ENCODE assay signal across 10 cellular contexts in genomic region chr2:176188969-176189665, GRCh38. TPM values are rescaled to one million over a fixed set of nuclear protein-coding genes. Genes with fewer than 3 reads are reported as not detected.
A peak's percentile ranks its signal among the peaks of the same experiment; 100 is the strongest.
DNase-seq lines count a peak whose midpoint lies in the region; ATAC-seq, FAIRE-seq and TF ChIP-seq lines count a peak whose summit lies in the region.
"Had no signal": no experiment of that assay in that cellular context is flagged by ENCODE, and none has a peak within 500 bp of the region (broad histone marks: within the 10 kb centered on the region; RNA-seq: fewer than 3 reads in every experiment).

No MANE protein-coding gene starts in this region.

- H3K27ac ChIP-seq in kidney (ENCODE audit: low read depth in 2 of 2, low read length in 2 of 2) (peak overlapping the region; percentile 53 to 77), SJCRH30 (no peak overlapping the region), OCI-LY7 (ENCODE audit: low read depth, low read length, poor library complexity, severe bottlenecking) (no peak overlapping the region)
- H3K27ac ChIP-seq: BLaER1 had no signal

- H3K79me2 ChIP-seq in OCI-LY7 (ENCODE audit: insufficient read depth, low read depth, low read length): no peaks in the 10 kb centered on the region

- H3K9ac ChIP-seq in kidney (ENCODE audit: low read length in 2 of 2): peak overlapping the region; percentile 53 to 60
- H3K9ac ChIP-seq: BLaER1 had no signal

- no peaks in the 10 kb centered on the region for H3K27me3 ChIP-seq in SJCRH30
- H3K27me3 ChIP-seq: BLaER1 had no signal

- H3K27me3 Mint-ChIP-seq in activated T-helper 17 cell treated with anti-CD3 and anti-CD28 coated beads, Interleukin-2, amount 50 U/mL, for 72 hours: peaks cover 64% of the 10 kb centered on the region
- H3K27me3 Mint-ChIP-seq in stimulated activated naive CD8-positive, alpha-beta T cell treated with anti-CD3 and anti-CD28 coated beads, Interleukin-15, amount 100 ng/mL, for 72 hours: peaks cover 90% of the 10 kb centered on the region

- peak overlapping the region; percentile 83 for H3K4me3 Mint-ChIP-seq in activated T-helper 17 cell treated with anti-CD3 and anti-CD28 coated beads, Interleukin-2, amount 50 U/mL, for 72 hours
- peak overlapping the region; percentile 82 to 86 for H3K4me3 Mint-ChIP-seq in stimulated activated naive CD8-positive, alpha-beta T cell treated with anti-CD3 and anti-CD28 coated beads, Interleukin-15, amount 100 ng/mL, for 72 hours

- no peak for ATAC-seq in activated T-helper 17 cell treated with anti-CD3 and anti-CD28 coated beads, Interleukin-2, amount 50 U/mL, for 72 hours (replicated peaks)
- peak; percentile 70 for ATAC-seq in stimulated activated naive CD8-positive, alpha-beta T cell treated with anti-CD3 and anti-CD28 coated beads, Interleukin-15, amount 100 ng/mL, for 72 hours
- ATAC-seq in GM21619 (IDR thresholded peaks at IDR 0.05; ENCODE audit: unreplicated experiment): no peak

- H3K4me1 ChIP-seq in kidney (ENCODE audit: control insufficient read depth in 1 of 2, insufficient read depth in 1 of 2, low read depth in 1 of 2, low read length in 2 of 2) (peaks cover 0 to 4% of the 10 kb centered on the region in 2 donors), SJCRH30 (no peaks in the 10 kb centered on the region), OCI-LY7 (ENCODE audit: insufficient read depth, low read length, poor library complexity, severe bottlenecking) (no peaks in the 10 kb centered on the region)
- H3K4me1 ChIP-seq: BLaER1 had no signal

- no peaks in the 10 kb centered on the region for H3K36me3 ChIP-seq in kidney (ENCODE audit: control insufficient read depth in 1 of 2, insufficient read depth in 2 of 2, low read length in 2 of 2)
- H3K36me3 ChIP-seq in SJCRH30: no peaks in the 10 kb centered on the region
- no peaks in the 10 kb centered on the region for H3K36me3 ChIP-seq in OCI-LY7 (ENCODE audit: insufficient read depth, low read length)
- H3K36me3 ChIP-seq: BLaER1 had no signal

- no peak overlapping the region for H3K27ac Mint-ChIP-seq in activated T-helper 17 cell treated with anti-CD3 and anti-CD28 coated beads, Interleukin-2, amount 50 U/mL, for 72 hours
- no peak overlapping the region for H3K27ac Mint-ChIP-seq in stimulated activated naive CD8-positive, alpha-beta T cell treated with anti-CD3 and anti-CD28 coated beads, Interleukin-15, amount 100 ng/mL, for 72 hours

- no peaks in the 10 kb centered on the region for H3K9me3 Mint-ChIP-seq in activated T-helper 17 cell treated with anti-CD3 and anti-CD28 coated beads, Interleukin-2, amount 50 U/mL, for 72 hours
- H3K9me3 Mint-ChIP-seq in stimulated activated naive CD8-positive, alpha-beta T cell treated with anti-CD3 and anti-CD28 coated beads, Interleukin-15, amount 100 ng/mL, for 72 hours: no peaks in the 10 kb centered on the region

- intact Hi-C loops in kidney (cut with DNase I): no loop called here
- intact Hi-C loops in OCI-LY7 (cut with micrococcal nuclease; ENCODE audit: unreplicated experiment): no loop called here

- H3K4me1 Mint-ChIP-seq in activated T-helper 17 cell treated with anti-CD3 and anti-CD28 coated beads, Interleukin-2, amount 50 U/mL, for 72 hours: peaks cover 10% of the 10 kb centered on the region
- peaks cover 28% of the 10 kb centered on the region for H3K4me1 Mint-ChIP-seq in stimulated activated naive CD8-positive, alpha-beta T cell treated with anti-CD3 and anti-CD28 coated beads, Interleukin-15, amount 100 ng/mL, for 72 hours

- no peaks in the 10 kb centered on the region for H4K20me1 ChIP-seq in OCI-LY7 (ENCODE audit: insufficient read depth, low read length)
- H4K20me1 ChIP-seq: BLaER1 had no signal

- DNase-seq in NCI-H2196 (lab: John Stamatoyannopoulos, UW; ENCODE audit: unreplicated experiment) (peak; percentile 39), NCI-H2196 treated with DMSO at 0.1 percent for 48 hours (lab: John Stamatoyannopoulos, UW; ENCODE audit: unreplicated experiment) (no peak), kidney (peak; percentile 82), SJCRH30 (no peak), OCI-LY7 (ENCODE audit: low spot score) (no peak)
- DNase-seq in stimulated activated naive CD8-positive, alpha-beta T cell treated with anti-CD3 and anti-CD28 coated beads, Interleukin-15, amount 100 ng/mL, for 72 hours: peak in 1 of 2 donors; percentile 23
- DNase-seq: NCI-H1105 treated with DMSO at 0.1 percent for 48 hours had no signal

- no TSS peak for BruUV-seq in OCI-LY7 (replicated peaks; lab: Mats Ljungman, UMichigan)

- no peak overlapping the region for H3K4me2 ChIP-seq in OCI-LY7 (ENCODE audit: low read length)
- H3K4me2 ChIP-seq: BLaER1 had no signal

- TF ChIP-seq CTCF in kidney (IDR thresholded peaks at IDR 0.05; ENCODE audit: borderline replicate concordance, extremely low read depth, insufficient read depth): no peak
- no peak for TF ChIP-seq CTCF in OCI-LY7 (conservative IDR thresholded peaks at IDR 0.05; ENCODE audit: low read length)

- H3K4me3 ChIP-seq in kidney (ENCODE audit: low read length in 2 of 2): peak overlapping the region; percentile 65 to 85
- H3K4me3 ChIP-seq in SJCRH30: no peak overlapping the region
- no peak overlapping the region for H3K4me3 ChIP-seq in OCI-LY7 (ENCODE audit: low read depth, low read length, poor library complexity, severe bottlenecking)
- H3K4me3 ChIP-seq: BLaER1 had no signal

- CTCF ChIA-PET in OCI-LY7 (lab: Charles Lee; ENCODE audit: unreplicated experiment): no interaction called here

- no peak for FAIRE-seq in kidney (lab: Jason Lieb, UNC)

- POLR2A ChIA-PET in OCI-LY7 (lab: Charles Lee): no interaction called here

- H3K36me3 Mint-ChIP-seq in activated T-helper 17 cell treated with anti-CD3 and anti-CD28 coated beads, Interleukin-2, amount 50 U/mL, for 72 hours (ENCODE audit: low read depth): peaks cover 5% of the 10 kb centered on the region

- H3K9me2 ChIP-seq in OCI-LY7 (ENCODE audit: insufficient read depth, low read length): no peaks in the 10 kb centered on the region

- H3K9me3 ChIP-seq in kidney (ENCODE audit: control insufficient read depth in 1 of 2, low read length in 2 of 2) (no peaks in the 10 kb centered on the region), SJCRH30 (replicated peaks) (no peaks in the 10 kb centered on the region), OCI-LY7 (ENCODE audit: low read length) (no peaks in the 10 kb centered on the region)

- H2AFZ ChIP-seq in OCI-LY7 (ENCODE audit: low read length): no peak overlapping the region

RNA-seq across cellular contexts. Expression of gene HOXD1, which starts 0.6 kb away (rescaled TPM):
- not detected for total RNA-seq in activated T-helper 17 cell treated with anti-CD3 and anti-CD28 coated beads, Interleukin-2, amount 50 U/mL, for 72 hours
- 11.3 TPM for total RNA-seq in kidney
- polyA plus RNA-seq in kidney (ENCODE audit: insufficient read depth, low read depth, low replicate concordance): 4.3 TPM
- total RNA-seq in SJCRH30 (2014; rRNA removed; shearing (Covaris generic)): 0.06 TPM in 1 of 2 replicates, not detected in the other
- not detected in 2 replicates for total RNA-seq in OCI-LY7 (2014; rRNA removed; shearing (Covaris generic))
- not detected in 2 replicates for total RNA-seq in OCI-LY7 (2022)

RNA-seq across cellular contexts. Expression of gene HOXD3, which starts 32.0 kb away (rescaled TPM):
- total RNA-seq in activated T-helper 17 cell treated with anti-CD3 and anti-CD28 coated beads, Interleukin-2, amount 50 U/mL, for 72 hours: not detected
- total RNA-seq in kidney (29.3 TPM), OCI-LY7 (2022) (not detected in 2 replicates)
- polyA plus RNA-seq in kidney (ENCODE audit: insufficient read depth, low read depth, low replicate concordance): 16.9 TPM
- not detected in 2 replicates for total RNA-seq in SJCRH30 (2014; rRNA removed; shearing (Covaris generic))
- total RNA-seq in OCI-LY7 (2014; rRNA removed; shearing (Covaris generic)): not detected in 2 replicates

RNA-seq across cellular contexts. Expression of gene HOXD4, which starts 37.8 kb away (rescaled TPM):
- total RNA-seq in activated T-helper 17 cell treated with anti-CD3 and anti-CD28 coated beads, Interleukin-2, amount 50 U/mL, for 72 hours: not detected
- total RNA-seq in kidney: 27.8 TPM
- 12.1 TPM for polyA plus RNA-seq in kidney (ENCODE audit: insufficient read depth, low read depth, low replicate concordance)
- not detected in 2 replicates for total RNA-seq in SJCRH30 (2014; rRNA removed; shearing (Covaris generic))
- not detected in 2 replicates for total RNA-seq in OCI-LY7 (2014; rRNA removed; shearing (Covaris generic))
- total RNA-seq in OCI-LY7 (2022): not detected in 2 replicates

RNA-seq across cellular contexts. Expression of gene HOXD8, which starts 59.6 kb away (rescaled TPM):
- not detected for total RNA-seq in activated T-helper 17 cell treated with anti-CD3 and anti-CD28 coated beads, Interleukin-2, amount 50 U/mL, for 72 hours
- 76.5 TPM for total RNA-seq in kidney
- 122 TPM for polyA plus RNA-seq in kidney (ENCODE audit: insufficient read depth, low read depth, low replicate concordance)
- 8.6 and 9.9 TPM in 2 replicates for total RNA-seq in SJCRH30 (2014; rRNA removed; shearing (Covaris generic))
- total RNA-seq in OCI-LY7 (2014; rRNA removed; shearing (Covaris generic)): not detected in 2 replicates
- not detected in 2 replicates for total RNA-seq in OCI-LY7 (2022)

Comparison
In these comparisons a context has a peak if more than half of its experiments do, and no peak if none do; other contexts are left out.
1. DNase-seq: peak in NCI-H2196 (single experiment) and kidney (single experiment); none in NCI-H2196 treated with DMSO at 0.1 percent for 48 hours (single experiment), SJCRH30 (0 of 2) and OCI-LY7 (single experiment).
2. H3K27ac ChIP-seq: peak in kidney (2 of 2); none in SJCRH30 (single experiment) and OCI-LY7 (single experiment).
3. H3K4me3 ChIP-seq: peak in kidney (2 of 2); none in SJCRH30 (single experiment) and OCI-LY7 (single experiment).
4. RNA of gene HOXD1, which starts 0.6 kb away (total RNA-seq): 11.3 TPM in kidney (single experiment); 0.06 TPM in SJCRH30, not detected in activated T-helper 17 cell treated with anti-CD3 and anti-CD28 coated beads, Interleukin-2, amount 50 U/mL, for 72 hours and not detected in OCI-LY7; every median in the first group is over 10 times any median in the second.
5. RNA of gene HOXD3, which starts 32.0 kb away (total RNA-seq): 29.3 TPM in kidney (single experiment); not detected in activated T-helper 17 cell treated with anti-CD3 and anti-CD28 coated beads, Interleukin-2, amount 50 U/mL, for 72 hours, not detected in SJCRH30 and not detected in OCI-LY7; every median in the first group is over 10 times any median in the second.
6. RNA of gene HOXD4, which starts 37.8 kb away (total RNA-seq): 27.8 TPM in kidney (single experiment); not detected in activated T-helper 17 cell treated with anti-CD3 and anti-CD28 coated beads, Interleukin-2, amount 50 U/mL, for 72 hours, not detected in SJCRH30 and not detected in OCI-LY7; every median in the first group is over 10 times any median in the second.